Comparison of ENCODE assay signal across 1 cellular context in the genomic region with DNA sequence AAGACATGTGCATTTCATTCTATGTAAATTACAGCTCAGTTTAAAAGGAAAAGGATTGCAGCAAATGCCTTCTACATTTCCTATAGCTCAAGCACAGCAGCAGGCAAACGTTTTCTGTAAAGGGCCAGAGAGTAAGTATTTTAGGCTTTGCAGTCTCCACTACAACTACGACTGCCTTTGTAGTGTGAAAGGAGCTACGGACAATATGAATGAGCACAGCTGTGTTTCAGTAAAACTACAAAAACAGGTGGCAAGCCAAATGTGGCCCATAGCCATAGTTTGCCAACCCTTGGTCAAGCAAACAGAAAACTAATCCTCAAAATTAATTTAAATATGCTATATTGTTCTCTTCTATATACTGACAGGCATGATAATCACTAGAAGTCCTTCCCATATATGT.
TF ChIP-seq lines count a peak whose summit lies in the region.

No MANE protein-coding gene starts in this region.

TF ChIP-seq in GM23338, 12 proteins besides CTCF, POLR2A, EP300 and RAD21:
- TF ChIP-seq STAT1 (IDR thresholded peaks at IDR 0.05; ENCODE audit: unreplicated experiment) (no peak), EZH2 (IDR thresholded peaks at IDR 0.05; ENCODE audit: low read depth, unreplicated experiment) (no peak), NANOG (IDR thresholded peaks at IDR 0.05; ENCODE audit: borderline replicate concordance) (no peak), JUNB (IDR thresholded peaks at IDR 0.05; ENCODE audit: unreplicated experiment) (no peak), EZH2phosphoT487 (IDR thresholded peaks at IDR 0.05; ENCODE audit: unreplicated experiment) (no peak), ZNF331 (CRISPR knock-in tag; IDR thresholded peaks at IDR 0.05; ENCODE audit: low read depth) (no peak), CREB1 (CRISPR knock-in tag; IDR thresholded peaks at IDR 0.05; ENCODE audit: low read depth) (no peak), POLR2AphosphoS5 (IDR thresholded peaks at IDR 0.05; ENCODE audit: low read depth) (no peak), ZNF114 (CRISPR knock-in tag; IDR thresholded peaks at IDR 0.05) (no peak)
- TF ChIP-seq, protein P1, sequence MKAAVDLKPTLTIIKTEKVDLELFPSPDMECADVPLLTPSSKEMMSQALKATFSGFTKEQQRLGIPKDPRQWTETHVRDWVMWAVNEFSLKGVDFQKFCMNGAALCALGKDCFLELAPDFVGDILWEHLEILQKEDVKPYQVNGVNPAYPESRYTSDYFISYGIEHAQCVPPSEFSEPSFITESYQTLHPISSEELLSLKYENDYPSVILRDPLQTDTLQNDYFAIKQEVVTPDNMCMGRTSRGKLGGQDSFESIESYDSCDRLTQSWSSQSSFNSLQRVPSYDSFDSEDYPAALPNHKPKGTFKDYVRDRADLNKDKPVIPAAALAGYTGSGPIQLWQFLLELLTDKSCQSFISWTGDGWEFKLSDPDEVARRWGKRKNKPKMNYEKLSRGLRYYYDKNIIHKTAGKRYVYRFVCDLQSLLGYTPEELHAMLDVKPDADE (IDR thresholded peaks at IDR 0.05) = no peak
- TF ChIP-seq, protein P2, sequence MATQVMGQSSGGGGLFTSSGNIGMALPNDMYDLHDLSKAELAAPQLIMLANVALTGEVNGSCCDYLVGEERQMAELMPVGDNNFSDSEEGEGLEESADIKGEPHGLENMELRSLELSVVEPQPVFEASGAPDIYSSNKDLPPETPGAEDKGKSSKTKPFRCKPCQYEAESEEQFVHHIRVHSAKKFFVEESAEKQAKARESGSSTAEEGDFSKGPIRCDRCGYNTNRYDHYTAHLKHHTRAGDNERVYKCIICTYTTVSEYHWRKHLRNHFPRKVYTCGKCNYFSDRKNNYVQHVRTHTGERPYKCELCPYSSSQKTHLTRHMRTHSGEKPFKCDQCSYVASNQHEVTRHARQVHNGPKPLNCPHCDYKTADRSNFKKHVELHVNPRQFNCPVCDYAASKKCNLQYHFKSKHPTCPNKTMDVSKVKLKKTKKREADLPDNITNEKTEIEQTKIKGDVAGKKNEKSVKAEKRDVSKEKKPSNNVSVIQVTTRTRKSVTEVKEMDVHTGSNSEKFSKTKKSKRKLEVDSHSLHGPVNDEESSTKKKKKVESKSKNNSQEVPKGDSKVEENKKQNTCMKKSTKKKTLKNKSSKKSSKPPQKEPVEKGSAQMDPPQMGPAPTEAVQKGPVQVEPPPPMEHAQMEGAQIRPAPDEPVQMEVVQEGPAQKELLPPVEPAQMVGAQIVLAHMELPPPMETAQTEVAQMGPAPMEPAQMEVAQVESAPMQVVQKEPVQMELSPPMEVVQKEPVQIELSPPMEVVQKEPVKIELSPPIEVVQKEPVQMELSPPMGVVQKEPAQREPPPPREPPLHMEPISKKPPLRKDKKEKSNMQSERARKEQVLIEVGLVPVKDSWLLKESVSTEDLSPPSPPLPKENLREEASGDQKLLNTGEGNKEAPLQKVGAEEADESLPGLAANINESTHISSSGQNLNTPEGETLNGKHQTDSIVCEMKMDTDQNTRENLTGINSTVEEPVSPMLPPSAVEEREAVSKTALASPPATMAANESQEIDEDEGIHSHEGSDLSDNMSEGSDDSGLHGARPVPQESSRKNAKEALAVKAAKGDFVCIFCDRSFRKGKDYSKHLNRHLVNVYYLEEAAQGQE (IDR thresholded peaks at IDR 0.05; ENCODE audit: unreplicated experiment) = no peak
- TF ChIP-seq, protein P3, sequence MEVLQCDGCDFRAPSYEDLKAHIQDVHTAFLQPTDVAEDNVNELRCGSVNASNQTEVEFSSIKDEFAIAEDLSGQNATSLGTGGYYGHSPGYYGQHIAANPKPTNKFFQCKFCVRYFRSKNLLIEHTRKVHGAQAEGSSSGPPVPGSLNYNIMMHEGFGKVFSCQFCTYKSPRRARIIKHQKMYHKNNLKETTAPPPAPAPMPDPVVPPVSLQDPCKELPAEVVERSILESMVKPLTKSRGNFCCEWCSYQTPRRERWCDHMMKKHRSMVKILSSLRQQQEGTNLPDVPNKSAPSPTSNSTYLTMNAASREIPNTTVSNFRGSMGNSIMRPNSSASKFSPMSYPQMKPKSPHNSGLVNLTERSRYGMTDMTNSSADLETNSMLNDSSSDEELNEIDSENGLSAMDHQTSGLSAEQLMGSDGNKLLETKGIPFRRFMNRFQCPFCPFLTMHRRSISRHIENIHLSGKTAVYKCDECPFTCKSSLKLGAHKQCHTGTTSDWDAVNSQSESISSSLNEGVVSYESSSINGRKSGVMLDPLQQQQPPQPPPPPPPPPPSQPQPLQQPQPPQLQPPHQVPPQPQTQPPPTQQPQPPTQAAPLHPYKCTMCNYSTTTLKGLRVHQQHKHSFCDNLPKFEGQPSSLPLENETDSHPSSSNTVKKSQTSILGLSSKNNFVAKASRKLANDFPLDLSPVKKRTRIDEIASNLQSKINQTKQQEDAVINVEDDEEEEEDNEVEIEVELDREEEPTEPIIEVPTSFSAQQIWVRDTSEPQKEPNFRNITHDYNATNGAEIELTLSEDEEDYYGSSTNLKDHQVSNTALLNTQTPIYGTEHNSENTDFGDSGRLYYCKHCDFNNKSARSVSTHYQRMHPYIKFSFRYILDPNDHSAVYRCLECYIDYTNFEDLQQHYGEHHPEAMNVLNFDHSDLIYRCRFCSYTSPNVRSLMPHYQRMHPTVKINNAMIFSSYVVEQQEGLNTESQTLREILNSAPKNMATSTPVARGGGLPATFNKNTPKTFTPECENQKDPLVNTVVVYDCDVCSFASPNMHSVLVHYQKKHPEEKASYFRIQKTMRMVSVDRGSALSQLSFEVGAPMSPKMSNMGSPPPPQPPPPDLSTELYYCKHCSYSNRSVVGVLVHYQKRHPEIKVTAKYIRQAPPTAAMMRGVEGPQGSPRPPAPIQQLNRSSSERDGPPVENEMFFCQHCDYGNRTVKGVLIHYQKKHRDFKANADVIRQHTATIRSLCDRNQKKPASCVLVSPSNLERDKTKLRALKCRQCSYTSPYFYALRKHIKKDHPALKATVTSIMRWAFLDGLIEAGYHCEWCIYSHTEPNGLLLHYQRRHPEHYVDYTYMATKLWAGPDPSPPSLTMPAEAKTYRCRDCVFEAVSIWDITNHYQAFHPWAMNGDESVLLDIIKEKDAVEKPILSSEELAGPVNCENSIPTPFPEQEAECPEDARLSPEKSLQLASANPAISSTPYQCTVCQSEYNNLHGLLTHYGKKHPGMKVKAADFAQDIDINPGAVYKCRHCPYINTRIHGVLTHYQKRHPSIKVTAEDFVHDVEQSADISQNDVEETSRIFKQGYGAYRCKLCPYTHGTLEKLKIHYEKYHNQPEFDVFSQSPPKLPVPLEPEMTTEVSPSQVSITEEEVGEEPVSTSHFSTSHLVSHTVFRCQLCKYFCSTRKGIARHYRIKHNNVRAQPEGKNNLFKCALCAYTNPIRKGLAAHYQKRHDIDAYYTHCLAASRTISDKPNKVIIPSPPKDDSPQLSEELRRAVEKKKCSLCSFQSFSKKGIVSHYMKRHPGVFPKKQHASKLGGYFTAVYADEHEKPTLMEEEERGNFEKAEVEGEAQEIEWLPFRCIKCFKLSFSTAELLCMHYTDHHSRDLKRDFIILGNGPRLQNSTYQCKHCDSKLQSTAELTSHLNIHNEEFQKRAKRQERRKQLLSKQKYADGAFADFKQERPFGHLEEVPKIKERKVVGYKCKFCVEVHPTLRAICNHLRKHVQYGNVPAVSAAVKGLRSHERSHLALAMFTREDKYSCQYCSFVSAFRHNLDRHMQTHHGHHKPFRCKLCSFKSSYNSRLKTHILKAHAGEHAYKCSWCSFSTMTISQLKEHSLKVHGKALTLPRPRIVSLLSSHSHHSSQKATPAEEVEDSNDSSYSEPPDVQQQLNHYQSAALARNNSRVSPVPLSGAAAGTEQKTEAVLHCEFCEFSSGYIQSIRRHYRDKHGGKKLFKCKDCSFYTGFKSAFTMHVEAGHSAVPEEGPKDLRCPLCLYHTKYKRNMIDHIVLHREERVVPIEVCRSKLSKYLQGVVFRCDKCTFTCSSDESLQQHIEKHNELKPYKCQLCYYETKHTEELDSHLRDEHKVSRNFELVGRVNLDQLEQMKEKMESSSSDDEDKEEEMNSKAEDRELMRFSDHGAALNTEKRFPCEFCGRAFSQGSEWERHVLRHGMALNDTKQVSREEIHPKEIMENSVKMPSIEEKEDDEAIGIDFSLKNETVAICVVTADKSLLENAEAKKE (CRISPR knock-in tag; IDR thresholded peaks at IDR 0.05) = no peak
